20 cellular contexts compared by ENCODE assay signal in genomic region chr3:145801699-145802098, GRCh38.
DNase-seq lines count a peak whose midpoint lies in the region; ATAC-seq and TF ChIP-seq lines count a peak whose summit lies in the region.
"Had no signal": no experiment of that assay in that cellular context is flagged by ENCODE, and none has a peak within 500 bp of the region (broad histone marks: within the 10 kb centered on the region; RNA-seq: fewer than 3 reads in every experiment).

No MANE protein-coding gene starts in this region.

- DNase-seq in NCI-H748 (lab: John Stamatoyannopoulos, UW; ENCODE audit: unreplicated experiment) (peak; percentile 9), NCI-H748 treated with DMSO at 0.1 percent for 48 hours (lab: John Stamatoyannopoulos, UW) (no peak), NCI-H460 (ENCODE audit: extremely low read depth, low read depth) (peak; percentile 3), WTC11 (ENCODE audit: low spot score) (no peak), NCI-H345 (lab: John Stamatoyannopoulos, UW) (no peak), NCI-H1105 treated with DMSO at 0.1 percent for 48 hours (lab: John Stamatoyannopoulos, UW) (no peak)
- DNase-seq: 8988T; ACHN; AML-193; BE2C; CD4-positive, alpha-beta T cell; CD8-positive, alpha-beta memory T cell; DMS 273 treated with DMSO at 0.1 percent for 48 hours; DMS53; DMS79 treated with DMSO at 0.1 percent for 48 hours; GF-D8; GOT3; HFFc6 had no signal

- peaks cover 35% of the 10 kb centered on the region for H3K4me1 Mint-ChIP-seq in WTC11
- H3K4me1 Mint-ChIP-seq: CD14-positive monocyte; CD8-positive, alpha-beta memory T cell had no signal

- CTCF ChIA-PET in WTC11 (lab: Charles Lee) = no interaction called here

- no peaks in the 10 kb centered on the region for H3K27me3 Mint-ChIP-seq in WTC11 (ENCODE audit: low read depth)
- H3K27me3 Mint-ChIP-seq: CD4-positive, alpha-beta T cell; CD8-positive, alpha-beta memory T cell had no signal

- POLR2A ChIA-PET in WTC11 (lab: Charles Lee) = no interaction called here

- 0 out of 2 replicates have a peak overlapping the region, but pooled peaks have one; percentile 3 for H3K27ac Mint-ChIP-seq in WTC11
- H3K27ac Mint-ChIP-seq: CD14-positive monocyte; CD4-positive, alpha-beta T cell; CD8-positive, alpha-beta memory T cell; HFFc6 had no signal

- no peak for TF ChIP-seq CTCF in WTC11 (IDR thresholded peaks at IDR 0.05)

- no peaks in the 10 kb centered on the region; the same call in 1 of the 2 replicates for H3K36me3 Mint-ChIP-seq in WTC11
- H3K36me3 Mint-ChIP-seq: CD14-positive monocyte; CD8-positive, alpha-beta memory T cell had no signal

- peaks cover under 1% of the 10 kb centered on the region for H3K9me3 Mint-ChIP-seq in WTC11
- H3K9me3 Mint-ChIP-seq: HFFc6 had no signal

- ATAC-seq in WTC11 = no peak
- ATAC-seq: A549 had no signal

- no peak overlapping the region for H3K4me3 Mint-ChIP-seq in WTC11
- H3K4me3 Mint-ChIP-seq: CD14-positive monocyte; CD4-positive, alpha-beta T cell; CD8-positive, alpha-beta memory T cell; HFFc6 had no signal

TF ChIP-seq in WTC11, 78 proteins besides CTCF, POLR2A, EP300 and RAD21:
- TF ChIP-seq ZSCAN18 (CRISPR knock-in tag; IDR thresholded peaks at IDR 0.05) (no peak), E2F1 (CRISPR knock-in tag; IDR thresholded peaks at IDR 0.05) (no peak), ZNF425 (CRISPR knock-in tag; conservative IDR thresholded peaks at IDR 0.05) (no peak), MXD4 (CRISPR knock-in tag; IDR thresholded peaks at IDR 0.05; ENCODE audit: borderline replicate concordance) (no peak), NFYB (CRISPR knock-in tag; conservative IDR thresholded peaks at IDR 0.05; ENCODE audit: low read depth) (no peak), NR1H2 (CRISPR knock-in tag; IDR thresholded peaks at IDR 0.05) (no peak), PRDM15 (CRISPR knock-in tag; IDR thresholded peaks at IDR 0.05) (no peak), GRHL2 (CRISPR knock-in tag; IDR thresholded peaks at IDR 0.05; ENCODE audit: insufficient replicate concordance, severe bottlenecking) (no peak), ZNF138 (CRISPR knock-in tag; conservative IDR thresholded peaks at IDR 0.05) (no peak), ATF1 (CRISPR knock-in tag; IDR thresholded peaks at IDR 0.05) (no peak), AFF4 (CRISPR knock-in tag; IDR thresholded peaks at IDR 0.05; ENCODE audit: borderline replicate concordance) (no peak)

Comparison
In these comparisons a context has a peak if more than half of its experiments do, and no peak if none do; other contexts are left out.
1. DNase-seq: peak in NCI-H748 (single experiment) and NCI-H460 (single experiment); none in NCI-H748 treated with DMSO at 0.1 percent for 48 hours (single experiment), WTC11 (single experiment), NCI-H345 (single experiment) and NCI-H1105 treated with DMSO at 0.1 percent for 48 hours (single experiment).